9 cellular contexts compared by ENCODE assay signal in genomic region chr5:53481887-53482716, GRCh38. TPM values are rescaled to one million over a fixed set of nuclear protein-coding genes. Genes with fewer than 3 reads are reported as not detected.
A peak's percentile ranks its signal among the peaks of the same experiment; 100 is the strongest.
DNase-seq lines count a peak whose midpoint lies in the region; ATAC-seq, FAIRE-seq and TF ChIP-seq lines count a peak whose summit lies in the region.
"Had no signal": no experiment of that assay in that cellular context is flagged by ENCODE, and none has a peak within 500 bp of the region (broad histone marks: within the 10 kb centered on the region; RNA-seq: fewer than 3 reads in every experiment).

No MANE protein-coding gene starts in this region.

- H2AFZ ChIP-seq in KMS-11 (ENCODE audit: low read depth) (peak overlapping the region; percentile 97), HepG2 (ENCODE audit: low read length) (no peak overlapping the region)

- H3K36me3 ChIP-seq in KMS-11 (ENCODE audit: insufficient read depth): no peaks in the 10 kb centered on the region
- H3K36me3 ChIP-seq in HepG2 (replicated peaks in 1 of 2; ENCODE audit: control insufficient read depth in 1 of 2, insufficient read depth in 2 of 2, low read length in 2 of 2): peaks cover 15 to 24% of the 10 kb centered on the region in 2 experiments

- TSS peak; percentile 41 for BruUV-seq in HepG2 (replicated peaks; lab: Mats Ljungman, UMichigan)

- H3K4me1 Mint-ChIP-seq in WTC11: peaks cover 14% of the 10 kb centered on the region

- in situ Hi-C loops in HepG2 (cut with HindIII; ENCODE audit: extremely low pct_ligation_motif_present, low pct_unique_long_range_greater_than_20kb): no loop called here

- peak overlapping the region; percentile 96 for H3K4me3 Mint-ChIP-seq in WTC11

- TF ChIP-seq EP300 in HepG2 (IDR thresholded peaks at IDR 0.05; ENCODE audit: low read depth in 2 of 2, low read length in 2 of 2) (peak in 1 of 2 experiments; percentile 4; a peak in 1 of 4 replicates), HepG2 (CRISPR knock-in tag; IDR thresholded peaks at IDR 0.05; ENCODE audit: borderline replicate concordance) (no peak)

- TF ChIP-seq CTCF in GM12864 (IDR thresholded peaks at IDR 0.05; ENCODE audit: low read depth, low read length, missing control alignments) (no peak), KMS-11 (conservative IDR thresholded peaks at IDR 0.05; ENCODE audit: low read depth, low read length) (peak; percentile 19; the same call in 1 of the 2 replicates), WTC11 (IDR thresholded peaks at IDR 0.05) (no peak), coronary artery (IDR thresholded peaks at IDR 0.05) (peak; percentile 27), HepG2 (CRISPR knock-in tag; IDR thresholded peaks at IDR 0.05) (no peak)

- peaks cover 25% of the 10 kb centered on the region for H3K36me3 Mint-ChIP-seq in WTC11

- intact Hi-C loops in HepG2 (cut with micrococcal nuclease; ENCODE audit: unreplicated experiment): no loop called here

- H3K9ac ChIP-seq in KMS-11: peak overlapping the region; percentile 47; the same call in 1 of the 2 replicates
- peak overlapping the region; percentile 99 for H3K9ac ChIP-seq in HepG2 (ENCODE audit: insufficient read depth, low read depth, low read length)

- DNase-seq in GM12864 (ENCODE audit: low read depth) (no peak), WTC11 (ENCODE audit: low spot score) (peak; percentile 64), coronary artery (ENCODE audit: low spot score) (peak; percentile 82), HepG2 (ENCODE audit: low spot score) (peak; percentile 58), NCI-H1694 (lab: John Stamatoyannopoulos, UW) (no peak)
- DNase-seq in stimulated activated CD4-positive, alpha-beta T cell treated with anti-CD3 and anti-CD28 coated beads, Interleukin-4, amount 100 ng/mL, for 48 hours (ENCODE audit: low read depth in 2 of 2): peak; percentile 49 to 53

- H3K79me2 ChIP-seq in KMS-11 (ENCODE audit: insufficient read depth, low read depth) (no peaks in the 10 kb centered on the region), HepG2 (ENCODE audit: insufficient read depth, low read length) (peaks cover 37% of the 10 kb centered on the region)

- no peaks in the 10 kb centered on the region for H4K20me1 ChIP-seq in KMS-11 (ENCODE audit: insufficient read depth)
- peaks cover 15% of the 10 kb centered on the region for H4K20me1 ChIP-seq in HepG2 (ENCODE audit: insufficient read depth, low read length)

- no peaks in the 10 kb centered on the region for H3K9me3 ChIP-seq in HepG2 (ENCODE audit: low read length)

- under 1% methylated on average over 21 of the region's 36 CpGs for WGBS in HepG2 (ENCODE audit: low lambda C conversion rate)

- FAIRE-seq in HepG2 (lab: Jason Lieb, UNC): no peak
- FAIRE-seq: islet of Langerhans had no signal

- no peaks in the 10 kb centered on the region for H3K9me3 Mint-ChIP-seq in WTC11

- no peak for TF ChIP-seq RAD21 in HepG2 (CRISPR knock-in tag; IDR thresholded peaks at IDR 0.05)

- no peak overlapping the region for H3K27ac ChIP-seq in KMS-11
- peak overlapping the region; percentile 36 to 86 for H3K27ac ChIP-seq in coronary artery
- peak overlapping the region; percentile 98 for H3K27ac ChIP-seq in HepG2 (ENCODE audit: extremely low read length, insufficient read depth, low read length)

- ATAC-seq in GM21825 (IDR thresholded peaks at IDR 0.05; ENCODE audit: unreplicated experiment) (peak; percentile 59), WTC11 (peak; percentile 2), HepG2 (peak; percentile 8; the same call in 2 of the 3 replicates)

- H3K4me3 ChIP-seq in GM12864 (ENCODE audit: low read depth, low read length) (peak overlapping the region; percentile 35), KMS-11 (IDR thresholded peaks at IDR 0.05; ENCODE audit: insufficient read depth, low read depth, low read length) (no peak overlapping the region), coronary artery (peak overlapping the region; percentile 82), HepG2 (replicated peaks in 1 of 3; ENCODE audit: insufficient read depth in 1 of 3, low read depth in 2 of 3, low read length in 3 of 3) (peak overlapping the region; percentile 84 to 96 (median 95))

- peak overlapping the region; percentile 99 for H3K4me2 ChIP-seq in KMS-11
- H3K4me2 ChIP-seq in HepG2 (ENCODE audit: low read depth, low read length): peak overlapping the region; percentile 84

- peak; percentile 18 to 41; a peak in 1 of 4 replicates for TF ChIP-seq POLR2A in HepG2 (IDR thresholded peaks at IDR 0.05; ENCODE audit: insufficient read depth in 1 of 2, low read depth in 2 of 2, low read length in 2 of 2)

- H3K27me3 ChIP-seq in KMS-11 (ENCODE audit: insufficient read depth, low read depth): peaks cover 24% of the 10 kb centered on the region
- H3K27me3 ChIP-seq in HepG2 (ENCODE audit: control insufficient read depth in 1 of 2, insufficient read depth in 2 of 2, low read length in 2 of 2): peaks cover 0 to 5% of the 10 kb centered on the region in 2 experiments; a peak in 1 of 5 replicates

- H3K27ac Mint-ChIP-seq in WTC11: no peak overlapping the region

- CTCF ChIA-PET in WTC11 (lab: Charles Lee): interaction anchor here (0.9 to 1.5 kb wide), 21 partner anchors 55 to 752 kb away, joined by 3 to 8 read pairs (median 4); no protein-coding TSS in a partner anchor
- CTCF ChIA-PET in HepG2 (lab: Yijun Ruan, JAX; ENCODE audit: low intra/inter-chr PET ratio, low total read pairs): no interaction called here

- H3K27me3 Mint-ChIP-seq in WTC11 (ENCODE audit: low read depth): peaks cover 11% of the 10 kb centered on the region

- H3K4me1 ChIP-seq in KMS-11 (ENCODE audit: low read depth, poor library complexity, severe bottlenecking): peaks cover 9% of the 10 kb centered on the region
- H3K4me1 ChIP-seq in HepG2 (ENCODE audit: insufficient read depth, low read length): peaks cover 43% of the 10 kb centered on the region

- POLR2A ChIA-PET in WTC11 (lab: Charles Lee) (interaction anchor here (0.7 kb wide), 2 partner anchors 29 to 483 kb away, joined by 3 to 8 read pairs; no protein-coding TSS in a partner anchor), HepG2 (lab: Yijun Ruan, JAX) (interaction anchor here (0.6 to 1.3 kb wide), 3 partner anchors 54 to 494 kb away, joined by 3 to 4 read pairs (median 4); no protein-coding TSS in a partner anchor)

TF ChIP-seq in WTC11, 78 proteins besides CTCF, POLR2A, EP300 and RAD21:
- no peak for TF ChIP-seq ZNF219 (CRISPR knock-in tag; IDR thresholded peaks at IDR 0.05; ENCODE audit: borderline replicate concordance)
- TF ChIP-seq, protein P1, sequence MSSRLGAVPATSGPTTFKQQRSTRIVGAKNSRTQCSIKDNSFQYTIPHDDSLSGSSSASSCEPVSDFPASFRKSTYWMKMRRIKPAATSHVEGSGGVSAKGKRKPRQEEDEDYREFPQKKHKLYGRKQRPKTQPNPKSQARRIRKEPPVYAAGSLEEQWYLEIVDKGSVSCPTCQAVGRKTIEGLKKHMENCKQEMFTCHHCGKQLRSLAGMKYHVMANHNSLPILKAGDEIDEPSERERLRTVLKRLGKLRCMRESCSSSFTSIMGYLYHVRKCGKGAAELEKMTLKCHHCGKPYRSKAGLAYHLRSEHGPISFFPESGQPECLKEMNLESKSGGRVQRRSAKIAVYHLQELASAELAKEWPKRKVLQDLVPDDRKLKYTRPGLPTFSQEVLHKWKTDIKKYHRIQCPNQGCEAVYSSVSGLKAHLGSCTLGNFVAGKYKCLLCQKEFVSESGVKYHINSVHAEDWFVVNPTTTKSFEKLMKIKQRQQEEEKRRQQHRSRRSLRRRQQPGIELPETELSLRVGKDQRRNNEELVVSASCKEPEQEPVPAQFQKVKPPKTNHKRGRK (CRISPR knock-in tag; IDR thresholded peaks at IDR 0.05; ENCODE audit: borderline replicate concordance): peak; percentile 98; the same call in 1 of the 2 replicates
TF ChIP-seq in WTC11: peak in this region for 1.

TF ChIP-seq in HepG2, 621 proteins besides CTCF, POLR2A, EP300 and RAD21 (continues in another document):
- TF ChIP-seq, protein P2, sequence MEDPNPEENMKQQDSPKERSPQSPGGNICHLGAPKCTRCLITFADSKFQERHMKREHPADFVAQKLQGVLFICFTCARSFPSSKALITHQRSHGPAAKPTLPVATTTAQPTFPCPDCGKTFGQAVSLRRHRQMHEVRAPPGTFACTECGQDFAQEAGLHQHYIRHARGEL (CRISPR knock-in tag; IDR thresholded peaks at IDR 0.05): no peak
- TF ChIP-seq GABPB1 (CRISPR knock-in tag; IDR thresholded peaks at IDR 0.05): peak; percentile 43; the same call in 1 of the 2 replicates
- no peak for TF ChIP-seq ZNF546 (CRISPR knock-in tag; conservative IDR thresholded peaks at IDR 0.05)

RNA-seq across cellular contexts. Expression of gene FST, which starts 1.7 kb away (rescaled TPM):
- total RNA-seq in WTC11 (2021) (11.8 to 12.9 TPM (median 12.8 TPM) in 3 replicates), HepG2 (2016; rRNA removed; fragmentation: Illumina TruSeq; extraction: Trizol) (21.2 and 38.6 TPM in 2 replicates)
- 18.7 and 19.2 TPM in 2 replicates for total RNA-seq in HepG2 (2016; cell fraction: cytosol; rRNA removed; fragmentation: Illumina TruSeq; extraction: Trizol; ENCODE audit: low read depth)
- total RNA-seq in HepG2 (2016; cell fraction: insoluble cytoplasmic fraction; rRNA removed; fragmentation: Illumina TruSeq; extraction: Trizol): 18.4 and 42.7 TPM in 2 replicates
- 25.9 and 27.5 TPM in 2 replicates for total RNA-seq in HepG2 (2016; cell fraction: membrane; rRNA removed; fragmentation: Illumina TruSeq; extraction: Trizol)
- 50.2 and 51.1 TPM in 2 replicates for total RNA-seq in HepG2 (2016; cell fraction: nucleus; rRNA removed; fragmentation: Illumina TruSeq; extraction: Trizol)
- polyA plus RNA-seq in HepG2 (2011; rRNA removed): 136 and 141 TPM in 2 replicates
- 76.2 and 118 TPM in 2 replicates for polyA plus RNA-seq in HepG2 (2011; cell fraction: cytosol; rRNA removed)
- polyA plus RNA-seq in HepG2 (2011; cell fraction: nucleus; rRNA removed): 165 and 188 TPM in 2 replicates
- polyA plus RNA-seq in HepG2 (2012): 255 and 298 TPM in 2 replicates
- 25.3 and 25.6 TPM in 2 replicates for polyA plus RNA-seq in HepG2 (2016; cell fraction: cytosol; fragmentation: Illumina TruSeq; extraction: Trizol; ENCODE audit: low read depth)
- 21.2 and 23.0 TPM in 2 replicates for polyA plus RNA-seq in HepG2 (2016; cell fraction: insoluble cytoplasmic fraction; fragmentation: Illumina TruSeq; extraction: Trizol; ENCODE audit: low read depth)
- polyA plus RNA-seq in HepG2 (2016; cell fraction: membrane; fragmentation: Illumina TruSeq; extraction: Trizol; ENCODE audit: low read depth): 20.2 and 27.0 TPM in 2 replicates
- polyA plus RNA-seq in HepG2 (2016; cell fraction: nucleus; fragmentation: Illumina TruSeq; extraction: Trizol; ENCODE audit: insufficient read depth, low read depth): 94.2 and 108 TPM in 2 replicates
- 0.61 and 57.6 TPM in 2 replicates for polyA minus RNA-seq in HepG2 (2011; rRNA and poly(A)+ RNA removed; ENCODE audit: low replicate concordance)
- 48.9 and 60.8 TPM in 2 replicates for polyA minus RNA-seq in HepG2 (2011; cell fraction: cytosol; rRNA and poly(A)+ RNA removed)
- polyA minus RNA-seq in HepG2 (2011; cell fraction: nucleus; rRNA and poly(A)+ RNA removed): 70.6 and 93.7 TPM in 2 replicates

Comparison
In these comparisons a context has a peak if more than half of its experiments do, and no peak if none do; other contexts are left out.
1. DNase-seq: peak in WTC11 (single experiment), coronary artery (single experiment), HepG2 (single experiment) and stimulated activated CD4-positive, alpha-beta T cell treated with anti-CD3 and anti-CD28 coated beads, Interleukin-4, amount 100 ng/mL, for 48 hours (2 of 2); none in GM12864 (single experiment) and NCI-H1694 (single experiment).
2. CTCF ChIP-seq: peak in KMS-11 (single experiment) and coronary artery (single experiment); none in GM12864 (single experiment), WTC11 (single experiment) and HepG2 (single experiment).
3. ATAC-seq: peak in every context shown above with its lines; median percentile 59 in GM21825; 8 in HepG2; 2 in WTC11.